ENCODE assay signal across 8 cellular contexts in the genomic region with DNA sequence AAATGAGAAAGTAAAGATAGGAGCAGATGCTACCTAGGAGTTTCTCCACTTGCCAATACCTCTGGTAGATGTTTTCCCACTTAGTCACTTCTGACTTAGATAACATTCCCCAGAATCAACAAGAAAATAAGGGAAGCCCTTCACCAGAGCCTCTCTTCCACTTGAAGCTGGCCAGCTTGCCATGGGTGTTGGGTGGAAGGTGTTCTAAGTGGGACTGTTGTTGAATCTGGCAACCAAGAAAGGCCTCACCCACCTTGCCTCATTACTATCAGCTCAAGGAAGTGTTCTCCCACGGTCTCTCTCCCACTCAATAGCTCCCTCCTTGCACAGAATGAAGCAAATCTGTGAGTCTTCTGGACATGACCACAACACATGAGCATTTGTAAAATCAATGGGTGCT.
"Had no signal": no experiment of that assay in that cellular context is flagged by ENCODE, and none has a peak within 500 bp of the region (broad histone marks: within the 10 kb centered on the region; RNA-seq: fewer than 3 reads in every experiment).

No MANE protein-coding gene starts in this region.

- DNase-seq: GM23248, GOT3, H7, HFFc6, KBM-7 had no signal

- H3K36me3 ChIP-seq: HAP-1 had no signal

- H3K4me1 ChIP-seq: HAP-1 had no signal

- H3K9me3 ChIP-seq: HAP-1 had no signal

- ATAC-seq: HCT116, HepG2 had no signal

- H3K4me3 ChIP-seq: GM23248, HAP-1 had no signal

- H3K27ac ChIP-seq: GM23248 had no signal
